Comparison of ENCODE assay signal across 17 cellular contexts in genomic region chr4:8283161-8283560, GRCh38. TPM values are rescaled to one million over a fixed set of nuclear protein-coding genes. Genes with fewer than 3 reads are reported as not detected.
"Had no signal": no experiment of that assay in that cellular context is flagged by ENCODE, and none has a peak within 500 bp of the region (broad histone marks: within the 10 kb centered on the region; RNA-seq: fewer than 3 reads in every experiment).

No MANE protein-coding gene starts in this region.

- H3K9me3 ChIP-seq: colonic mucosa, gastrocnemius medialis, lower lobe of right lung, prostate gland, testis had no signal

- H3K36me3 ChIP-seq: colonic mucosa, gastrocnemius medialis, lower lobe of right lung, prostate gland, WERI-Rb-1 had no signal

- ATAC-seq: activated CD8-positive, alpha-beta T cell treated with anti-CD3 and anti-CD28 coated beads, Interleukin-2, amount 10 ng/mL, durations not matched to agents 7 days and 5 days; activated naive CD8-positive, alpha-beta T cell treated with anti-CD3 and anti-CD28 coated beads, Interleukin-2, amount 50 U/mL, for 24 hours; gastrocnemius medialis; lower lobe of right lung; stimulated activated naive CD8-positive, alpha-beta T cell treated with anti-CD3 and anti-CD28 coated beads, Interleukin-15, amount 100 ng/mL, for 72 hours had no signal

- H3K27me3 ChIP-seq: colonic mucosa, gastrocnemius medialis, testis had no signal

- H3K4me3 ChIP-seq: colonic mucosa, gastrocnemius medialis, lower lobe of right lung, prostate gland, testis had no signal

- H3K4me1 ChIP-seq: colonic mucosa had no signal

- DNase-seq: activated CD4-positive, alpha-beta T cell treated with anti-CD3 and anti-CD28 coated beads for 4 hours; activated CD8-positive, alpha-beta memory T cell treated with anti-CD3 and anti-CD28 coated beads, Interleukin-2, amount 50 U/mL, for 48 hours; activated CD8-positive, alpha-beta T cell treated with anti-CD3 and anti-CD28 coated beads, Interleukin-2, amount 10 ng/mL, durations not matched to agents 7 days and 5 days; activated naive CD4-positive, alpha-beta T cell treated with Interleukin-2 at 50 U/mL for 16 hours; activated naive CD8-positive, alpha-beta T cell treated with anti-CD3 and anti-CD28 coated beads, Interleukin-2, amount 50 U/mL, for 24 hours; colonic mucosa; effector CD8-positive, alpha-beta T cell; gastrocnemius medialis; lower lobe of right lung; nucleus accumbens; stimulated activated CD4-positive, alpha-beta T cell treated with anti-CD3 and anti-CD28 coated beads, Interleukin-4, amount 100 ng/mL, for 1 hour; stimulated activated CD8-positive, alpha-beta memory T cell treated with anti-CD3 and anti-CD28 coated beads, Interleukin-4, amount 100 ng/mL, for 48 hours; stimulated activated naive CD8-positive, alpha-beta T cell treated with anti-CD3 and anti-CD28 coated beads, Interleukin-15, amount 100 ng/mL, for 72 hours; testis; WERI-Rb-1 had no signal

- H3K27ac ChIP-seq: colonic mucosa, gastrocnemius medialis, lower lobe of right lung, prostate gland, testis, WERI-Rb-1 had no signal

RNA-seq across cellular contexts. Expression of gene HTRA3, which starts 13.6 kb away (rescaled TPM):
- total RNA-seq: activated CD8-positive, alpha-beta T cell treated with anti-CD3 and anti-CD28 coated beads, Interleukin-2, amount 10 ng/mL, durations not matched to agents 7 days and 5 days; activated T-helper 1 cell treated with anti-CD3 and anti-CD28 coated beads, Interleukin-12 subunit alpha, Interleukin-12 subunit beta, Interleukin-2, Interleukin-4 antibody, amounts not matched to agents 30 ng/mL and 10 ng/mL and 1 ng/mL, durations not matched to agents 14 hours and 24 hours and 36 hours had no signal
